ENCODE assay signal across 12 cellular contexts in genomic region chr18:58455318-58455950, GRCh38.
DNase-seq lines count a peak whose midpoint lies in the region; ATAC-seq and TF ChIP-seq lines count a peak whose summit lies in the region.
"Had no signal": no experiment of that assay in that cellular context is flagged by ENCODE, and none has a peak within 500 bp of the region (broad histone marks: within the 10 kb centered on the region; RNA-seq: fewer than 3 reads in every experiment).

No MANE protein-coding gene starts in this region.

- DNase-seq in activated naive CD4-positive, alpha-beta T cell treated with anti-CD3 and anti-CD28 coated beads, Interleukin-2, amount 50 U/mL, for 72 hours (ENCODE audit: low spot score in 2 of 2): peak in 1 of 2 donors; percentile 30
- no peak for DNase-seq in activated naive CD4-positive, alpha-beta T cell treated with Interleukin-2 at 50 U/mL for 16 hours
- DNase-seq in epithelial cell of esophagus (ENCODE audit: low read depth) (peak; percentile 75), stomach (peak; percentile 52), natural killer cell (no peak), immature natural killer cell (no peak), anterior cingulate cortex (lab: John Stamatoyannopoulos, UW) (no peak)
- DNase-seq: left ventricle myocardium inferior, NCI-H2171 treated with DMSO at 0.1 percent for 48 hours had no signal

- no peaks in the 10 kb centered on the region for H3K9me3 Mint-ChIP-seq in activated naive CD4-positive, alpha-beta T cell treated with anti-CD3 and anti-CD28 coated beads, Interleukin-2, amount 50 U/mL, for 72 hours
- H3K9me3 Mint-ChIP-seq in natural killer cell (no peaks in the 10 kb centered on the region), immature natural killer cell (no peaks in the 10 kb centered on the region)

- peak; percentile 94 to 99 for ATAC-seq in activated naive CD4-positive, alpha-beta T cell treated with anti-CD3 and anti-CD28 coated beads, Interleukin-2, amount 50 U/mL, for 72 hours
- ATAC-seq in HG03175 (IDR thresholded peaks at IDR 0.05; ENCODE audit: unreplicated experiment) (peak; percentile 53), natural killer cell (no peak)

- H3K4me3 Mint-ChIP-seq in natural killer cell (no peak overlapping the region), immature natural killer cell (no peak overlapping the region)

- no peak overlapping the region for H3K27ac ChIP-seq in stomach
- H3K27ac ChIP-seq: KMS-11, left ventricle myocardium inferior, thoracic aorta had no signal

- H3K9me3 ChIP-seq in stomach: no peaks in the 10 kb centered on the region
- H3K9me3 ChIP-seq: left ventricle myocardium inferior, thoracic aorta had no signal

- TF ChIP-seq POLR2A in stomach (IDR thresholded peaks at IDR 0.05): no peak

- H3K4me1 Mint-ChIP-seq in natural killer cell (no peaks in the 10 kb centered on the region), immature natural killer cell (no peaks in the 10 kb centered on the region)

- peaks cover 0 to 20% (median 10%) of the 10 kb centered on the region in 4 donors for H3K4me1 ChIP-seq in stomach

- H3K27ac Mint-ChIP-seq in activated naive CD4-positive, alpha-beta T cell treated with anti-CD3 and anti-CD28 coated beads, Interleukin-2, amount 50 U/mL, for 72 hours: no peak overlapping the region
- H3K27ac Mint-ChIP-seq in natural killer cell (no peak overlapping the region), immature natural killer cell (no peak overlapping the region)

- no peak for TF ChIP-seq CTCF in epithelial cell of esophagus (IDR thresholded peaks at IDR 0.05; ENCODE audit: insufficient read depth, low read depth, low read length, missing control alignments)
- no peak for TF ChIP-seq CTCF in stomach (IDR thresholded peaks at IDR 0.05)
- TF ChIP-seq CTCF in natural killer cell (IDR thresholded peaks at IDR 0.05): no peak

- H3K27me3 ChIP-seq in stomach: peaks cover 0 to 3% (median 0%) of the 10 kb centered on the region in 3 donors

- no peaks in the 10 kb centered on the region for H3K36me3 ChIP-seq in stomach
- H3K36me3 ChIP-seq: left ventricle myocardium inferior, thoracic aorta had no signal

- no peak for TF ChIP-seq EP300 in stomach (IDR thresholded peaks at IDR 0.05)

- WGBS in stomach, 5 donors: 56 to 64% (median 57%) methylated on average over 7 of the region's 7 CpGs

- peaks cover 6 to 10% of the 10 kb centered on the region in 2 donors for H3K27me3 Mint-ChIP-seq in natural killer cell (ENCODE audit: low read depth in 2 of 2)
- peaks cover 0 to 8% (median 3%) of the 10 kb centered on the region in 3 donors for H3K27me3 Mint-ChIP-seq in immature natural killer cell (ENCODE audit: low read depth in 3 of 3)

- H3K36me3 Mint-ChIP-seq in activated naive CD4-positive, alpha-beta T cell treated with anti-CD3 and anti-CD28 coated beads, Interleukin-2, amount 50 U/mL, for 72 hours: no peaks in the 10 kb centered on the region
- no peaks in the 10 kb centered on the region for H3K36me3 Mint-ChIP-seq in natural killer cell
- no peaks in the 10 kb centered on the region for H3K36me3 Mint-ChIP-seq in immature natural killer cell

- intact Hi-C loops in stomach (cut with DNase I; ENCODE audit: low total_unique reads) (no loop called here), natural killer cell (cut with micrococcal nuclease) (no loop called here)

- no peak overlapping the region for H3K4me3 ChIP-seq in epithelial cell of esophagus (ENCODE audit: low read length)
- H3K4me3 ChIP-seq in stomach: no peak overlapping the region
- H3K4me3 ChIP-seq: left ventricle myocardium inferior, thoracic aorta had no signal

Comparison
In these comparisons a context has a peak if more than half of its experiments do, and no peak if none do; other contexts are left out.
1. ATAC-seq: peak in activated naive CD4-positive, alpha-beta T cell treated with anti-CD3 and anti-CD28 coated beads, Interleukin-2, amount 50 U/mL, for 72 hours (2 of 2) and HG03175 (single experiment); none in natural killer cell (0 of 3).
2. DNase-seq: peak in epithelial cell of esophagus (single experiment) and stomach (single experiment); none in activated naive CD4-positive, alpha-beta T cell treated with Interleukin-2 at 50 U/mL for 16 hours (single experiment), natural killer cell (single experiment), immature natural killer cell (0 of 3) and anterior cingulate cortex (0 of 58).